19 cellular contexts compared by ENCODE assay signal in the genomic region with DNA sequence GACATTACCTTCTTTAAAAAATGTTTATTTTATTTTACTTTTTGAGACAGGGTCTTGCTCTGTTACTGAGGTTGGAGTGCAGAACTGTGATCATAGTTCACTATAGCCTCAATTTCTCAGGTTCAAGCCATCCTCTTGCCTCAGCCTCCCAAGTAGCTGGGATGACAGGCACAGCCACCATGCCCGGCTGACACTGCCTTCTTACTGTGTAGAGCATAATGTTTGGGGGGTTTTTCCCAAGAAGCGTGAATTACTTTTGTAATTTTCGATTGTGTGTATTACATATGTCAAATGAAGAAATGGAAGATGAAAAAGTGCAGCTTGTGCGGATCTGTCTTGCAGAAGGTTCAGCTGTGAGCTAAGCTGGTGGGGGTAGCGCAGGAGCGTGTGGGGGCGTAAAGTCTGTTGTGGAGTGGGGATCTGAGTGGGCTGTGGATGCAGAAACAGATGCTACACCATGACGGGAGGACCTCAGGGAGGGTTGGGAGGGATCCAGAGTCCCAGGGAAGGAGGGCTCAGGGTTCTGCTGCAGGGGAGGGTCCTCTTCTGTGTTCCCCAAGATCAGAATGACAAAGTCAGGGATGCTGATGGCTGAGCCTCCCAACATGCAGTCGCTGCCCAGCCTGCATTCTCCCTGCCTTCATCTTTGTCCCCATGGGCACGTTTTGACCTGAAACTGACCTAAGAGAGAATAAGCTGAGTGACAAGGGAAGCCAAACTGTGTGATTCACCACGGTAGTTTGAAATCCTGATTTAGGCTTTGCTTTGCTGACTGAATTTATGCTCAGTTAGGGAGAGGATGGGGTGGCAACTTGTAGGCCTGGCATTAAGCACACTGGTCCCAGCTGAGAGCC. TPM values are rescaled to one million over a fixed set of nuclear protein-coding genes. Genes with fewer than 3 reads are reported as not detected.
DNase-seq lines count a peak whose midpoint lies in the region; ATAC-seq, FAIRE-seq and TF ChIP-seq lines count a peak whose summit lies in the region.
"Had no signal": no experiment of that assay in that cellular context is flagged by ENCODE, and none has a peak within 500 bp of the region (broad histone marks: within the 10 kb centered on the region; RNA-seq: fewer than 3 reads in every experiment).

No MANE protein-coding gene starts in this region.

- H3K9me3 Mint-ChIP-seq in chondrocyte (ENCODE audit: low read depth): no peaks in the 10 kb centered on the region
- no peaks in the 10 kb centered on the region for H3K9me3 Mint-ChIP-seq in activated naive CD8-positive, alpha-beta T cell treated with anti-CD3 and anti-CD28 coated beads, Interleukin-2, amount 50 U/mL, for 24 hours
- H3K9me3 Mint-ChIP-seq in natural killer cell treated with Interleukin-12 subunit alpha and Interleukin-12 subunit beta and Interleukin-15 and Interleukin-18, amount 100 ng/mL, for 72 hours: no peaks in the 10 kb centered on the region
- H3K9me3 Mint-ChIP-seq: activated naive CD4-positive, alpha-beta T cell treated with anti-CD3 and anti-CD28 coated beads for 36 hours; WTC11 had no signal

- ATAC-seq in activated naive CD8-positive, alpha-beta T cell treated with anti-CD3 and anti-CD28 coated beads, Interleukin-2, amount 50 U/mL, for 24 hours: no peak
- ATAC-seq in natural killer cell treated with Interleukin-12 subunit alpha and Interleukin-12 subunit beta and Interleukin-15 and Interleukin-18, amount 100 ng/mL, for 72 hours: no peak
- ATAC-seq: body of pancreas, WTC11 had no signal

- no peaks in the 10 kb centered on the region for H3K36me3 ChIP-seq in DOHH2 (ENCODE audit: control insufficient read depth, low read length)
- H3K36me3 ChIP-seq in neuronal stem cell (replicated peaks in 1 of 2; ENCODE audit: control insufficient read depth in 2 of 2, insufficient read depth in 2 of 2, low read length in 2 of 2): no peaks in the 10 kb centered on the region
- H3K36me3 ChIP-seq: neutrophil, right lobe of liver, upper lobe of left lung had no signal

- H3K4ac ChIP-seq in neuronal stem cell (ENCODE audit: low read length): no peak overlapping the region

- H2AK5ac ChIP-seq in neuronal stem cell (ENCODE audit: low read depth, low read length): peak overlapping the region; percentile 10

- no peak overlapping the region for H4K91ac ChIP-seq in neuronal stem cell (ENCODE audit: low read depth, low read length, poor library complexity)

- no peak overlapping the region for H3K23ac ChIP-seq in neuronal stem cell (ENCODE audit: low read depth, low read length, poor library complexity)

- peak overlapping the region; percentile 4 for H3K18ac ChIP-seq in neuronal stem cell (ENCODE audit: low read length)

- H2BK5ac ChIP-seq in neuronal stem cell (ENCODE audit: low read length): no peak overlapping the region

- no peaks in the 10 kb centered on the region for H4K20me1 ChIP-seq in DOHH2 (ENCODE audit: control insufficient read depth, insufficient read depth, low read depth, low read length)

- H2BK12ac ChIP-seq in neuronal stem cell (ENCODE audit: low read length): no peak overlapping the region

- no peak overlapping the region for H2BK120ac ChIP-seq in neuronal stem cell (ENCODE audit: low read depth, low read length)

- peaks cover 51% of the 10 kb centered on the region for H3K4me1 Mint-ChIP-seq in chondrocyte (ENCODE audit: low read depth)
- H3K4me1 Mint-ChIP-seq in activated naive CD8-positive, alpha-beta T cell treated with anti-CD3 and anti-CD28 coated beads, Interleukin-2, amount 50 U/mL, for 24 hours: peaks cover 17% of the 10 kb centered on the region
- H3K4me1 Mint-ChIP-seq in natural killer cell treated with Interleukin-12 subunit alpha and Interleukin-12 subunit beta and Interleukin-15 and Interleukin-18, amount 100 ng/mL, for 72 hours (ENCODE audit: low read depth in 2 of 2): peaks cover 14 to 16% of the 10 kb centered on the region in 2 donors

- H3K27me3 ChIP-seq in DOHH2 (ENCODE audit: control insufficient read depth, low read length): peaks cover 40% of the 10 kb centered on the region
- H3K27me3 ChIP-seq in neuronal stem cell (ENCODE audit: control insufficient read depth in 3 of 3, insufficient read depth in 3 of 3, low read depth in 1 of 3, low read length in 3 of 3): peaks cover 0 to 79% (median under 1%) of the 10 kb centered on the region in 3 experiments
- H3K27me3 ChIP-seq: body of pancreas, foreskin keratinocyte, neutrophil, right lobe of liver, upper lobe of left lung had no signal

- H3K79me2 ChIP-seq in DOHH2 (ENCODE audit: control insufficient read depth, low read length): no peaks in the 10 kb centered on the region

- no peak overlapping the region for H3K27ac Mint-ChIP-seq in chondrocyte (ENCODE audit: unreplicated experiment)
- no peak overlapping the region for H3K27ac Mint-ChIP-seq in activated naive CD8-positive, alpha-beta T cell treated with anti-CD3 and anti-CD28 coated beads, Interleukin-2, amount 50 U/mL, for 24 hours
- H3K27ac Mint-ChIP-seq in natural killer cell treated with Interleukin-12 subunit alpha and Interleukin-12 subunit beta and Interleukin-15 and Interleukin-18, amount 100 ng/mL, for 72 hours: no peak overlapping the region
- H3K27ac Mint-ChIP-seq: activated naive CD4-positive, alpha-beta T cell treated with anti-CD3 and anti-CD28 coated beads for 36 hours; WTC11 had no signal

- H3K9me2 ChIP-seq in DOHH2 (replicated peaks; ENCODE audit: control insufficient read depth, low read length): no peaks in the 10 kb centered on the region

- H2BK15ac ChIP-seq in neuronal stem cell (ENCODE audit: low read length): peak overlapping the region; percentile 13

- no peaks in the 10 kb centered on the region for H3K27me3 Mint-ChIP-seq in chondrocyte (ENCODE audit: low read depth)
- H3K27me3 Mint-ChIP-seq in activated naive CD8-positive, alpha-beta T cell treated with anti-CD3 and anti-CD28 coated beads, Interleukin-2, amount 50 U/mL, for 24 hours: peaks cover 25% of the 10 kb centered on the region
- peaks cover 16 to 27% of the 10 kb centered on the region in 2 donors for H3K27me3 Mint-ChIP-seq in natural killer cell treated with Interleukin-12 subunit alpha and Interleukin-12 subunit beta and Interleukin-15 and Interleukin-18, amount 100 ng/mL, for 72 hours

- peaks cover 54% of the 10 kb centered on the region for H3K4me1 ChIP-seq in DOHH2 (ENCODE audit: control insufficient read depth, low read length)
- H3K4me1 ChIP-seq in neuronal stem cell (ENCODE audit: control insufficient read depth in 2 of 2, insufficient read depth in 1 of 2, low read depth in 1 of 2, low read length in 2 of 2): peaks cover 3 to 8% of the 10 kb centered on the region in 2 donors
- H3K4me1 ChIP-seq: body of pancreas, right lobe of liver had no signal

- TF ChIP-seq POLR2A in H54 (IDR thresholded peaks at IDR 0.05; ENCODE audit: low read depth, low read length): no peak

- peaks cover 10% of the 10 kb centered on the region for H3F3A ChIP-seq in DOHH2 (ENCODE audit: control insufficient read depth, insufficient read depth)

- H3K36me3 Mint-ChIP-seq in chondrocyte (ENCODE audit: low read depth): no peaks in the 10 kb centered on the region
- no peaks in the 10 kb centered on the region for H3K36me3 Mint-ChIP-seq in activated naive CD8-positive, alpha-beta T cell treated with anti-CD3 and anti-CD28 coated beads, Interleukin-2, amount 50 U/mL, for 24 hours (ENCODE audit: low read depth)
- no peaks in the 10 kb centered on the region for H3K36me3 Mint-ChIP-seq in natural killer cell treated with Interleukin-12 subunit alpha and Interleukin-12 subunit beta and Interleukin-15 and Interleukin-18, amount 100 ng/mL, for 72 hours
- H3K36me3 Mint-ChIP-seq: WTC11 had no signal

- H3K14ac ChIP-seq in neuronal stem cell (ENCODE audit: low read length): no peak overlapping the region

- DNase-seq in MV-4-11 (lab: John Stamatoyannopoulos, UW): peak; percentile 1
- DNase-seq in chondrocyte (ENCODE audit: low spot score): peak; percentile 24
- no peak for DNase-seq in neuronal stem cell (ENCODE audit: low spot score)
- DNase-seq in H54 (ENCODE audit: insufficient read length, low spot score): no peak
- DNase-seq in activated naive CD8-positive, alpha-beta T cell treated with anti-CD3 and anti-CD28 coated beads, Interleukin-2, amount 50 U/mL, for 24 hours: no peak
- no peak for DNase-seq in natural killer cell treated with Interleukin-12 subunit alpha and Interleukin-12 subunit beta and Interleukin-15 and Interleukin-18, amount 100 ng/mL, for 72 hours (ENCODE audit: low spot score)
- no peak for DNase-seq in epidermal melanocyte (ENCODE audit: insufficient read length, low spot score)
- DNase-seq: activated naive CD4-positive, alpha-beta T cell treated with anti-CD3 and anti-CD28 coated beads for 36 hours; body of pancreas; Karpas-422; NCI-H187 treated with DMSO at 0.1 percent for 48 hours; OCI-M1; right lobe of liver; upper lobe of left lung had no signal

- WGBS in neuronal stem cell (ENCODE audit: extremely low coverage in 2 of 2, insufficient read length in 2 of 2, insufficient replicate concordance in 1 of 2), 2 donors: no CpG with 5 or more reads among the region's 11 CpGs

- no peak overlapping the region for H3K9ac ChIP-seq in neuronal stem cell (ENCODE audit: low read depth, low read length, poor library complexity)

- FAIRE-seq in H54 (lab: Jason Lieb, UNC): no peak

- H2AFZ ChIP-seq in neuronal stem cell (ENCODE audit: low read length): no peak overlapping the region

- H3K4me3 ChIP-seq in DOHH2 (ENCODE audit: low read length) (peak overlapping the region; percentile 14; the same call in 1 of the 2 replicates), neuronal stem cell (ENCODE audit: low read length in 2 of 2) (no peak overlapping the region)
- H3K4me3 ChIP-seq: body of pancreas, lung, right lobe of liver, upper lobe of left lung had no signal

- peak overlapping the region; percentile 57 for H3K4me2 ChIP-seq in DOHH2 (ENCODE audit: low read length)
- H3K4me2 ChIP-seq in neuronal stem cell (ENCODE audit: insufficient read depth, low read length, poor library complexity, severe bottlenecking): no peak overlapping the region

- no peak overlapping the region for H3K4me3 Mint-ChIP-seq in chondrocyte (ENCODE audit: unreplicated experiment)
- H3K4me3 Mint-ChIP-seq in activated naive CD8-positive, alpha-beta T cell treated with anti-CD3 and anti-CD28 coated beads, Interleukin-2, amount 50 U/mL, for 24 hours: no peak overlapping the region
- no peak overlapping the region for H3K4me3 Mint-ChIP-seq in natural killer cell treated with Interleukin-12 subunit alpha and Interleukin-12 subunit beta and Interleukin-15 and Interleukin-18, amount 100 ng/mL, for 72 hours
- H3K4me3 Mint-ChIP-seq: activated naive CD4-positive, alpha-beta T cell treated with anti-CD3 and anti-CD28 coated beads for 36 hours; WTC11 had no signal

- H3K79me1 ChIP-seq in neuronal stem cell (ENCODE audit: low read depth, low read length): no peaks in the 10 kb centered on the region

- H3K27ac ChIP-seq in DOHH2 (ENCODE audit: low read depth, low read length) (no peak overlapping the region), neuronal stem cell (replicated peaks; ENCODE audit: low read length) (no peak overlapping the region)
- H3K27ac ChIP-seq: body of pancreas, foreskin keratinocyte, neutrophil, right lobe of liver, upper lobe of left lung had no signal

- H3K9me3 ChIP-seq in DOHH2 (ENCODE audit: control insufficient read depth, insufficient read depth, low read length) (no peaks in the 10 kb centered on the region), neuronal stem cell (replicated peaks in 1 of 2; ENCODE audit: control insufficient read depth in 2 of 2, insufficient read depth in 1 of 2, low read depth in 1 of 2, low read length in 2 of 2) (no peaks in the 10 kb centered on the region)
- H3K9me3 ChIP-seq: body of pancreas, neutrophil, right lobe of liver, upper lobe of left lung had no signal

- H4K8ac ChIP-seq in neuronal stem cell (ENCODE audit: low read depth, low read length): no peak overlapping the region

- no peak for TF ChIP-seq CTCF in DOHH2 (IDR thresholded peaks at IDR 0.05; ENCODE audit: low read depth, low read length, poor library complexity, severe bottlenecking)
- no peak for TF ChIP-seq CTCF in chondrocyte (IDR thresholded peaks at IDR 0.05)

RNA-seq across cellular contexts. Expression of a gene that starts 6.8 kb away (rescaled TPM):
- total RNA-seq in chondrocyte: 0.80 to 4.0 TPM (median 3.7 TPM) in 3 replicates
- 4.1 TPM for polyA plus RNA-seq in neuronal stem cell (2013, experiment 1 of 2)
- polyA plus RNA-seq in neuronal stem cell (2013, experiment 2 of 2): 4.5 TPM
- total RNA-seq in natural killer cell treated with Interleukin-12 subunit alpha and Interleukin-12 subunit beta and Interleukin-15 and Interleukin-18, amount 100 ng/mL, for 72 hours: 10 to 100 TPM; 10.9 to 18.9 TPM

Comparison
In these comparisons a context has a peak if more than half of its experiments do, and no peak if none do; other contexts are left out.
1. DNase-seq: peak in MV-4-11 (single experiment) and chondrocyte (single experiment); none in neuronal stem cell (single experiment), H54 (single experiment), activated naive CD8-positive, alpha-beta T cell treated with anti-CD3 and anti-CD28 coated beads, Interleukin-2, amount 50 U/mL, for 24 hours (single experiment), natural killer cell treated with Interleukin-12 subunit alpha and Interleukin-12 subunit beta and Interleukin-15 and Interleukin-18, amount 100 ng/mL, for 72 hours (single experiment) and epidermal melanocyte (single experiment).